In the genomic region with DNA sequence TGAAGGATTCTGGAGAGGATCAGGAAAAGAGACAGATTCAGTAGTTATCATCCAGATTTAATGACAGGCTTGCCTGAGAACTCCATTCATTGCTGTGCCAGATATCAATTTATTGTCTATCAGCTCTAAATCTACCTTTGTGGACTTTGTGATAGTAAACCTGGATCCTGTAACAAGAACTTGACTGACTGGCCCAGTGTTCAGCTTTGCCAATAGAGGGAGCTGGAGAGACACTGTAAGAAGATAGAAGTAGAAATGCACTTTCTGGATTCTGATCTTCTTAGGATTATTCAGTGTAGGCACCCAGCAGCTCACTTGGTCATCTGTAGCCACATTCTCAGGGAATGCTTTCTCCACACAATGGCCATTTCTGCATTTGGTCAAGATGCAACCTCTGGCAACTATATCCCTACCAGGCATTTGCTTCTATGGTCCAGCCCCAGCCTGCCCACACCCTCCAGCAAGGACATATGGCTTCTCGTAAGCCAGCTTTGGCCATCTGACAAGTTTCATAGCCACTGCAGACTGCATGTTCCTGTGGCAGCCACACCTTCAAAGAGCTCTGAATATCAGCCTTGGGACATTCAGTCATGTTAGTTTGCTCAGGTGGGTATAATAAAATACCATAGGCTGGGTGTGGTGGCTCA, we compare ENCODE assay signal across 7 cellular contexts. TPM values are rescaled to one million over a fixed set of nuclear protein-coding genes. Genes with fewer than 3 reads are reported as not detected.
DNase-seq lines count a peak whose midpoint lies in the region; ATAC-seq, FAIRE-seq and TF ChIP-seq lines count a peak whose summit lies in the region.

No MANE protein-coding gene starts in this region.

- H3K27ac ChIP-seq in RWPE2 (ENCODE audit: poor library complexity, severe bottlenecking) (no peak overlapping the region), body of pancreas (no peak overlapping the region), kidney (ENCODE audit: low read depth in 2 of 2, low read length in 2 of 2) (no peak overlapping the region)

- POLR2A ChIA-PET in GM10248 (lab: Yijun Ruan, JAX): no interaction called here

- H3K4me1 ChIP-seq in RWPE2 (ENCODE audit: insufficient read depth, poor library complexity, severe bottlenecking) (no peaks in the 10 kb centered on the region), body of pancreas (no peaks in the 10 kb centered on the region), kidney (ENCODE audit: control insufficient read depth in 1 of 2, insufficient read depth in 1 of 2, low read depth in 1 of 2, low read length in 2 of 2) (no peaks in the 10 kb centered on the region)

- WGBS in body of pancreas, 2 donors: 17 to 25% methylated on average over 1 of the region's 1 CpG

- intact Hi-C loops in body of pancreas (cut with DNase I) (no loop called here), kidney (cut with DNase I) (no loop called here)

- CTCF ChIA-PET in GM10248 (lab: Yijun Ruan, JAX): interaction anchor here (0.6 to 8.1 kb wide), 23 partner anchors 9 to 821 kb away, joined by 3 to 83 read pairs (median 4); a partner anchor contains a TSS

- no peak overlapping the region for H3K9ac ChIP-seq in kidney (ENCODE audit: low read length in 2 of 2)

- no peaks in the 10 kb centered on the region for H3K27me3 ChIP-seq in RWPE2 (ENCODE audit: insufficient read depth, poor library complexity, severe bottlenecking)
- no peaks in the 10 kb centered on the region for H3K27me3 ChIP-seq in body of pancreas

- FAIRE-seq in kidney (lab: Jason Lieb, UNC): peak; percentile 39

- ATAC-seq in GM21528 (IDR thresholded peaks at IDR 0.05; ENCODE audit: low FRiP score, unreplicated experiment): peak; percentile 70
- peak; percentile 69 for ATAC-seq in RWPE2 (ENCODE audit: low read depth)
- ATAC-seq in body of pancreas: peak; percentile 86

- TF ChIP-seq POLR2A in body of pancreas (IDR thresholded peaks at IDR 0.05): no peak

- DNase-seq in GM10248 (ENCODE audit: extremely low spot score) (peak; percentile 33), RWPE2 (ENCODE audit: low spot score) (no peak), body of pancreas (peak; percentile 51 to 74 (median 64)), kidney (no peak)
- DNase-seq in Jurkat, Clone E6-1 (ENCODE audit: low read depth, low spot score): peak; percentile 72
- DNase-seq in stimulated activated naive CD4-positive, alpha-beta T cell (lab: John Stamatoyannopoulos, UW): peak in 5 of 6 experiments; percentile 21 to 65 (median 36)

- TF ChIP-seq CTCF in GM10248 (IDR thresholded peaks at IDR 0.05; ENCODE audit: control extremely low read depth, extremely low read depth, low read depth, missing control alignments) (peak; percentile 82), RWPE2 (IDR thresholded peaks at IDR 0.05; ENCODE audit: poor library complexity, severe bottlenecking) (peak; percentile 83), body of pancreas (IDR thresholded peaks at IDR 0.05) (peak; percentile 73 to 81 (median 78)), kidney (IDR thresholded peaks at IDR 0.05; ENCODE audit: borderline replicate concordance, extremely low read depth, insufficient read depth) (peak; percentile 68)

- no peaks in the 10 kb centered on the region for H3K9me3 ChIP-seq in RWPE2 (ENCODE audit: severe bottlenecking)
- no peaks in the 10 kb centered on the region for H3K9me3 ChIP-seq in body of pancreas
- no peaks in the 10 kb centered on the region for H3K9me3 ChIP-seq in kidney (ENCODE audit: control insufficient read depth in 1 of 2, low read length in 2 of 2)

- H3K36me3 ChIP-seq in RWPE2 (ENCODE audit: low read depth): no peaks in the 10 kb centered on the region
- no peaks in the 10 kb centered on the region for H3K36me3 ChIP-seq in body of pancreas (replicated peaks in 1 of 2; ENCODE audit: insufficient read depth in 1 of 2, low read depth in 2 of 2)
- H3K36me3 ChIP-seq in kidney (ENCODE audit: control insufficient read depth in 1 of 2, insufficient read depth in 2 of 2, low read length in 2 of 2): no peaks in the 10 kb centered on the region

- no peak overlapping the region for H3K4me3 ChIP-seq in Jurkat, Clone E6-1 (ENCODE audit: low read length)
- H3K4me3 ChIP-seq in RWPE2 (ENCODE audit: severe bottlenecking) (no peak overlapping the region), body of pancreas (no peak overlapping the region), kidney (ENCODE audit: low read length in 2 of 2) (no peak overlapping the region)

RNA-seq across cellular contexts. Expression of a gene that starts 6.1 kb away (rescaled TPM):
- polyA plus RNA-seq in Jurkat, Clone E6-1 (2012; ENCODE audit: insufficient read depth, insufficient read length): 10.7 TPM
- total RNA-seq in body of pancreas (10 to 100 TPM in 1 of 2 donors, 1 to 10 TPM in 1; 2.9 to 13.5 TPM), kidney (18.1 TPM)
- polyA plus RNA-seq in kidney (ENCODE audit: insufficient read depth, low read depth, low replicate concordance): 1.9 TPM

RNA-seq across cellular contexts. Expression of a gene that starts 14.6 kb away (rescaled TPM):
- polyA plus RNA-seq in Jurkat, Clone E6-1 (2012; ENCODE audit: insufficient read depth, insufficient read length): not detected
- total RNA-seq in body of pancreas (not detected), kidney (1.4 TPM)
- not detected for polyA plus RNA-seq in kidney (ENCODE audit: insufficient read depth, low read depth, low replicate concordance)

RNA-seq across cellular contexts. Expression of a gene that starts 56.0 kb away (rescaled TPM):
- not detected for polyA plus RNA-seq in Jurkat, Clone E6-1 (2012; ENCODE audit: insufficient read depth, insufficient read length)
- total RNA-seq in body of pancreas (not detected), kidney (not detected)
- polyA plus RNA-seq in kidney (ENCODE audit: insufficient read depth, low read depth, low replicate concordance): not detected

Comparison
In these comparisons a context has a peak if more than half of its experiments do, and no peak if none do; other contexts are left out.
1. DNase-seq: peak in GM10248 (single experiment), Jurkat, Clone E6-1 (single experiment), body of pancreas (4 of 4) and stimulated activated naive CD4-positive, alpha-beta T cell (5 of 6); none in RWPE2 (single experiment) and kidney (single experiment).
2. Peak in every context shown above with its lines, with median percentiles within 50 percentile points of each other: CTCF ChIP-seq and ATAC-seq.